Comparison of ENCODE assay signal across 9 cellular contexts in the genomic region with DNA sequence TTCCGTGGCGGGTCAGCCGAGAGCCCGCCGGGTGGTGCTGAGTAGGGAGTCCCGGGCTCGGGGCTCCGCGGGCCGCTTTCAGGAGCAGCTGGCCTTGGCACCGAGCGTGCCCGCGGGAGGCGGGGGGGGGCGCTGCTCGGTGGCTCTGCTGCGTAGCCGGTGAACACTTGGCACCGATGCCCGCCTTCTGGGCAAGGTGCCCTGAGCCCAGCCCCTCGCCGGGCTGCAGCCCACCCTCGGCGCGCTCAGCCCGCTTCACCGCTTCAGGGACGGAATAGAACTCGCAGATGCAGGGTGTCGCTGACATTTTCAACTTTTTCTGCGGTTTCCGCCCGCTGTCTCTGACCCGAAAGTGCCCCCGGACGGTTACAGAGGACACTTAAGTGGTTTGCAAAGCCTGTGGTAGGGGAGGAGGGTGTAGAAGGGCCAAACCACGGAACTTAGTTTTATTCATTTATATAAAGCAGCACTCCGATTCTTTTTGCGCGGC. TPM values are rescaled to one million over a fixed set of nuclear protein-coding genes. Genes with fewer than 3 reads are reported as not detected.
DNase-seq lines count a peak whose midpoint lies in the region; ATAC-seq and TF ChIP-seq lines count a peak whose summit lies in the region.
"Had no signal": no experiment of that assay in that cellular context is flagged by ENCODE, and none has a peak within 500 bp of the region (broad histone marks: within the 10 kb centered on the region; RNA-seq: fewer than 3 reads in every experiment).

No MANE protein-coding gene starts in this region.

- no peak for TF ChIP-seq CTCF in AG10803 (conservative IDR thresholded peaks at IDR 0.05; ENCODE audit: low read length)
- TF ChIP-seq CTCF in MCF 10A (IDR thresholded peaks at IDR 0.05; ENCODE audit: unreplicated experiment): no peak

- peak; percentile 35 for ATAC-seq in GM18870 (IDR thresholded peaks at IDR 0.05; ENCODE audit: unreplicated experiment)
- peak; percentile 35 for ATAC-seq in HG03097 (IDR thresholded peaks at IDR 0.05; ENCODE audit: low FRiP score, unreplicated experiment)
- peak; percentile 73 for ATAC-seq in SK-N-SH treated with all-trans-retinoic acid at 6 μM for 48 hours
- ATAC-seq in left colon: peak; percentile 68
- ATAC-seq: K562 had no signal

- H3K4me3 ChIP-seq in AG10803 (ENCODE audit: low read length): peak overlapping the region; percentile 53
- H3K4me3 ChIP-seq: K562 had no signal

- peaks cover 24% of the 10 kb centered on the region for H3K27me3 Mint-ChIP-seq in MCF 10A (ENCODE audit: insufficient read depth, unreplicated experiment)

- no TSS peak for BruUV-seq in MCF 10A (replicated peaks; lab: Mats Ljungman, UMichigan)

- peak overlapping the region; percentile 53 for H3K4me3 Mint-ChIP-seq in MCF 10A (ENCODE audit: unreplicated experiment)

- no peak for DNase-seq in AG10803 (ENCODE audit: low read depth)
- no peak for DNase-seq in MCF 10A (ENCODE audit: unreplicated experiment)
- peak; percentile 49 to 70 for DNase-seq in left colon
- DNase-seq in stimulated activated CD4-positive, alpha-beta T cell treated with anti-CD3 and anti-CD28 coated beads, Interleukin-4, amount 100 ng/mL, for 4 hours: peak; percentile 23
- no peak for DNase-seq in NCI-H2171 (lab: John Stamatoyannopoulos, UW)

- POLR2A ChIA-PET in MCF 10A (lab: Yijun Ruan, JAX): interaction anchor here (0.5 kb wide), 1 partner anchor 148 kb away, joined by 4 read pairs; no protein-coding TSS in a partner anchor

- intact Hi-C loops in MCF 10A (cut with micrococcal nuclease): no loop called here
- intact Hi-C loops in left colon (cut with DNase I, micrococcal nuclease): no loop called here

- no peaks in the 10 kb centered on the region for H3K36me3 Mint-ChIP-seq in MCF 10A (ENCODE audit: insufficient read depth, unreplicated experiment)

- H3K9me3 Mint-ChIP-seq in MCF 10A (ENCODE audit: unreplicated experiment): no peaks in the 10 kb centered on the region

- peak overlapping the region; percentile 46 for H3K27ac Mint-ChIP-seq in MCF 10A (ENCODE audit: low read depth, unreplicated experiment)

- H3K4me1 Mint-ChIP-seq in MCF 10A (ENCODE audit: insufficient read depth, unreplicated experiment): peaks cover 18% of the 10 kb centered on the region

- CTCF ChIA-PET in MCF 10A (lab: Yijun Ruan, JAX): interaction anchor here (0.6 to 1.7 kb wide), 2 partner anchors 177 to 223 kb away, joined by 3 read pairs; no protein-coding TSS in a partner anchor

TF ChIP-seq in SK-N-SH treated with all-trans-retinoic acid at 6 μM for 48 hours, 23 proteins besides CTCF, POLR2A, EP300 and RAD21:
- TF ChIP-seq BACH2 (CRISPR knock-in tag; IDR thresholded peaks at IDR 0.05; ENCODE audit: borderline replicate concordance) (no peak), TOX (CRISPR knock-in tag; IDR thresholded peaks at IDR 0.05; ENCODE audit: borderline replicate concordance) (no peak), ZFP3 (CRISPR knock-in tag; IDR thresholded peaks at IDR 0.05) (no peak), ZNF8 (CRISPR knock-in tag; IDR thresholded peaks at IDR 0.05) (no peak), ZC3H10 (CRISPR knock-in tag; IDR thresholded peaks at IDR 0.05) (no peak)
TF ChIP-seq in SK-N-SH treated with all-trans-retinoic acid at 6 μM for 48 hours: peak in this region for 0.

RNA-seq across cellular contexts. Expression of a gene that starts 0.7 kb away (rescaled TPM):
- total RNA-seq in MCF 10A (2022) (not detected in 2 replicates), left colon (1 to 10 TPM; 1.1 to 5.7 TPM)

Comparison
In these comparisons a context has a peak if more than half of its experiments do, and no peak if none do; other contexts are left out.
1. DNase-seq: peak in left colon (2 of 2) and stimulated activated CD4-positive, alpha-beta T cell treated with anti-CD3 and anti-CD28 coated beads, Interleukin-4, amount 100 ng/mL, for 4 hours (2 of 2); none in AG10803 (single experiment), MCF 10A (single experiment) and NCI-H2171 (single experiment).
2. Peak in every context shown above with its lines, with median percentiles within 50 percentile points of each other: ATAC-seq.